31 cellular contexts compared by ENCODE assay signal in the genomic region with DNA sequence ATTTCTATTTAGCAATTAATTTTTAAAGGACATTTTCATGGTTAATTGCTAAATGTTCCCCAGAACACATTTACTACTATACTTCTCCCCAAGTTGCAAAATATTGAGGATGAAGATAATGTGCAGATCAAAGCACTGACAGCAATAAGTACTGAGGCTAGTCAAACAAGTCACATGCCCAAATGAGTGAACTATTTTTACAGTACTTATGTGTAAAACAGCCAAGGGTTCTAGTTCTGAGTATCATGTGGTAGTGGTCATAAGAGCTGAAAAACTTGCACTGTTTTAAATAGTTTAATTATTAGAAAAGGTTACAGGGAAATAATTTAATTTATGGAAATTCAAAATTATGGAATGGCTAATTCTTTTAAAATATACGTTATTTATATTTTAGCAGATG. TPM values are rescaled to one million over a fixed set of nuclear protein-coding genes. Genes with fewer than 3 reads are reported as not detected.
DNase-seq lines count a peak whose midpoint lies in the region; ATAC-seq lines count a peak whose summit lies in the region.
"Had no signal": no experiment of that assay in that cellular context is flagged by ENCODE, and none has a peak within 500 bp of the region (broad histone marks: within the 10 kb centered on the region; RNA-seq: fewer than 3 reads in every experiment).

No MANE protein-coding gene starts in this region.

- in situ Hi-C loops in SK-MEL-5 (cut with HindIII; ENCODE audit: low pct_unique_long_range_greater_than_20kb, low sequenced_read_pairs), result no loop called here

- no peak overlapping the region for H3K4me2 ChIP-seq in neuronal stem cell (ENCODE audit: insufficient read depth, low read length, poor library complexity, severe bottlenecking)

- no peak overlapping the region for H3K9ac ChIP-seq in neuronal stem cell (ENCODE audit: low read depth, low read length, poor library complexity)
- H3K9ac ChIP-seq: parathyroid adenoma had no signal

- H3K4me1 ChIP-seq in neuronal stem cell (ENCODE audit: control insufficient read depth in 2 of 2, insufficient read depth in 1 of 2, low read depth in 1 of 2, low read length in 2 of 2), result peaks cover 3 to 9% of the 10 kb centered on the region in 2 donors
- H3K4me1 ChIP-seq: Caco-2, foreskin keratinocyte, parathyroid adenoma had no signal

- no peak overlapping the region for H2BK120ac ChIP-seq in neuronal stem cell (ENCODE audit: low read depth, low read length)

- no peak overlapping the region for H3K23ac ChIP-seq in neuronal stem cell (ENCODE audit: low read depth, low read length, poor library complexity)

- no peak overlapping the region for H3K27ac ChIP-seq in neuronal stem cell (replicated peaks; ENCODE audit: low read length)
- H3K27ac ChIP-seq: esophagus muscularis mucosa, foreskin keratinocyte, parathyroid adenoma, tibial nerve had no signal

- no peak overlapping the region for H3K4me3 ChIP-seq in neuronal stem cell (ENCODE audit: low read length in 2 of 2)
- H3K4me3 ChIP-seq: esophagus muscularis mucosa, spleen, tibial nerve had no signal

- H2AFZ ChIP-seq in neuronal stem cell (ENCODE audit: low read length), result no peak overlapping the region
- H2AFZ ChIP-seq: parathyroid adenoma had no signal

- no CpG with 5 or more reads among the region's 1 CpG for WGBS in neuronal stem cell (ENCODE audit: extremely low coverage in 2 of 2, insufficient read length in 2 of 2, insufficient replicate concordance in 1 of 2), 2 donors

- peaks cover 3 to 30% (median 28%) of the 10 kb centered on the region in 3 experiments for H3K27me3 ChIP-seq in neuronal stem cell (ENCODE audit: control insufficient read depth in 3 of 3, insufficient read depth in 3 of 3, low read depth in 1 of 3, low read length in 3 of 3)

- DNase-seq in SK-MEL-5 (ENCODE audit: low read depth, low spot score) (peak; percentile 51), neuronal stem cell (ENCODE audit: low spot score) (no peak), DMS79 (lab: John Stamatoyannopoulos, UW) (no peak), AML-193 (lab: John Stamatoyannopoulos, UW) (no peak), SHP77 treated with DMSO at 0.1 percent for 48 hours (lab: John Stamatoyannopoulos, UW) (no peak)
- DNase-seq: activated CD4-positive, alpha-beta T cell treated with anti-CD3 and anti-CD28 coated beads, Interleukin-2, amount 10 ng/mL, durations not matched to agents 7 days and 5 days; activated CD8-positive, alpha-beta memory T cell treated with anti-CD3 and anti-CD28 coated beads, Interleukin-2, amount 10 ng/mL, durations not matched to agents 7 days and 5 days; activated naive CD8-positive, alpha-beta T cell treated with anti-CD3 and anti-CD28 coated beads, Interleukin-2, amount 50 U/mL, for 24 hours; activated T-cell treated with anti-CD3 and anti-CD28 coated beads, Interleukin-2, amount 50 U/mL, for 48 hours; Caco-2; central memory CD4-positive, alpha-beta T cell; endodermal cell; foreskin keratinocyte; GDM1; GOT3; IMR-90; NCI-H1048; NCI-H1694; NCI-H2171; NCI-H510A treated with DMSO at 0.1 percent for 48 hours; right cardiac atrium; Right ventricle myocardium superior; spleen had no signal

- no peak overlapping the region for H4K8ac ChIP-seq in neuronal stem cell (ENCODE audit: low read depth, low read length)

- no peak overlapping the region for H2BK12ac ChIP-seq in neuronal stem cell (ENCODE audit: low read length)

- no peak overlapping the region for H2BK5ac ChIP-seq in neuronal stem cell (ENCODE audit: low read length)

- no peaks in the 10 kb centered on the region for H3K79me1 ChIP-seq in neuronal stem cell (ENCODE audit: low read depth, low read length)

- no peak overlapping the region for H3K14ac ChIP-seq in neuronal stem cell (ENCODE audit: low read length)

- H4K91ac ChIP-seq in neuronal stem cell (ENCODE audit: low read depth, low read length, poor library complexity), result no peak overlapping the region

- no peak overlapping the region for H3K18ac ChIP-seq in neuronal stem cell (ENCODE audit: low read length)

- H2AK5ac ChIP-seq in neuronal stem cell (ENCODE audit: low read depth, low read length), result no peak overlapping the region

- no peaks in the 10 kb centered on the region for H3K9me3 ChIP-seq in neuronal stem cell (replicated peaks in 1 of 2; ENCODE audit: control insufficient read depth in 2 of 2, insufficient read depth in 1 of 2, low read depth in 1 of 2, low read length in 2 of 2)
- H3K9me3 ChIP-seq: Caco-2, esophagus muscularis mucosa, spleen, tibial nerve had no signal

- peak; percentile 50 for ATAC-seq in GM18508 (IDR thresholded peaks at IDR 0.05; ENCODE audit: insufficient read depth, unreplicated experiment)
- peak; percentile 44 for ATAC-seq in GM19452 (IDR thresholded peaks at IDR 0.05; ENCODE audit: unreplicated experiment)
- ATAC-seq in HG03103 (IDR thresholded peaks at IDR 0.05; ENCODE audit: low read depth, unreplicated experiment), result peak; percentile 37
- ATAC-seq: activated CD8-positive, alpha-beta memory T cell treated with anti-CD3 and anti-CD28 coated beads, Interleukin-2, amount 10 ng/mL, durations not matched to agents 7 days and 5 days; activated naive CD8-positive, alpha-beta T cell treated with anti-CD3 and anti-CD28 coated beads, Interleukin-2, amount 50 U/mL, for 24 hours; foreskin keratinocyte; right cardiac atrium; WTC11 had no signal

- no peak overlapping the region for H2BK15ac ChIP-seq in neuronal stem cell (ENCODE audit: low read length)

- no peak overlapping the region for H3K4ac ChIP-seq in neuronal stem cell (ENCODE audit: low read length)

- no peaks in the 10 kb centered on the region for H3K36me3 ChIP-seq in neuronal stem cell (replicated peaks in 1 of 2; ENCODE audit: control insufficient read depth in 2 of 2, insufficient read depth in 2 of 2, low read length in 2 of 2)
- H3K36me3 ChIP-seq: esophagus muscularis mucosa, spleen, tibial nerve had no signal

RNA-seq across cellular contexts. Expression of a gene that starts 3.8 kb away (rescaled TPM):
- total RNA-seq in SK-MEL-5 (2014; rRNA removed; shearing (Covaris generic)), result 2.0 and 2.4 TPM in 2 replicates
- polyA plus RNA-seq in SK-MEL-5 (2015; cell fraction: cytosol; rRNA removed), result 2.3 and 5.9 TPM in 2 replicates
- 3.8 and 3.9 TPM in 2 replicates for polyA plus RNA-seq in SK-MEL-5 (2015; cell fraction: nucleus; rRNA removed)
- polyA plus RNA-seq in neuronal stem cell (2013, experiment 1 of 2), result 0.04 TPM
- 0.04 TPM for polyA plus RNA-seq in neuronal stem cell (2013, experiment 2 of 2)
- total RNA-seq: activated CD4-positive, alpha-beta T cell treated with anti-CD3 and anti-CD28 coated beads, Interleukin-2, amount 10 ng/mL, durations not matched to agents 7 days and 5 days; activated CD8-positive, alpha-beta memory T cell treated with anti-CD3 and anti-CD28 coated beads, Interleukin-2, amount 10 ng/mL, durations not matched to agents 7 days and 5 days; Caco-2; foreskin keratinocyte; lung microvascular endothelial cell; right cardiac atrium; Right ventricle myocardium superior; tibial nerve had no signal
- polyA plus RNA-seq: foreskin keratinocyte, IMR-90, right cardiac atrium had no signal
